In genomic region chr20:36235892-36236785, GRCh38 we compare ENCODE assay signal across 1 cellular context.
TF ChIP-seq lines count a peak whose summit lies in the region.

A gene with protein sequence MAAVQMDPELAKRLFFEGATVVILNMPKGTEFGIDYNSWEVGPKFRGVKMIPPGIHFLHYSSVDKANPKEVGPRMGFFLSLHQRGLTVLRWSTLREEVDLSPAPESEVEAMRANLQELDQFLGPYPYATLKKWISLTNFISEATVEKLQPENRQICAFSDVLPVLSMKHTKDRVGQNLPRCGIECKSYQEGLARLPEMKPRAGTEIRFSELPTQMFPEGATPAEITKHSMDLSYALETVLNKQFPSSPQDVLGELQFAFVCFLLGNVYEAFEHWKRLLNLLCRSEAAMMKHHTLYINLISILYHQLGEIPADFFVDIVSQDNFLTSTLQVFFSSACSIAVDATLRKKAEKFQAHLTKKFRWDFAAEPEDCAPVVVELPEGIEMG (plus strand): TSS chr20:36236478. CDS start chr20:36239869, 3,391 bp downstream.

TF ChIP-seq in K562, 482 proteins besides CTCF, POLR2A, EP300 and RAD21 (continued from another document and continues in another):
- TF ChIP-seq GATAD2A (IDR thresholded peaks at IDR 0.05): 0 out of 2 replicates have a peak, but pooled peaks have one; percentile 65
- TF ChIP-seq RB1 (IDR thresholded peaks at IDR 0.05; ENCODE audit: low read depth): peak; percentile 92
- TF ChIP-seq MAFK (IDR thresholded peaks at IDR 0.05; ENCODE audit: low read length): no peak
- TF ChIP-seq SREBF2 (CRISPR knock-in tag; IDR thresholded peaks at IDR 0.05): no peak
- no peak for TF ChIP-seq PHB (CRISPR knock-in tag; IDR thresholded peaks at IDR 0.05)
- TF ChIP-seq ZNF444 (CRISPR knock-in tag; IDR thresholded peaks at IDR 0.05): no peak
- TF ChIP-seq ZNF76 (CRISPR knock-in tag; IDR thresholded peaks at IDR 0.05; ENCODE audit: borderline replicate concordance): no peak
- no peak for TF ChIP-seq BCL6 (CRISPR knock-in tag; IDR thresholded peaks at IDR 0.05)
- TF ChIP-seq ZNF561 (CRISPR knock-in tag; conservative IDR thresholded peaks at IDR 0.05): no peak
- TF ChIP-seq MECOM (CRISPR knock-in tag; IDR thresholded peaks at IDR 0.05): no peak
- no peak for TF ChIP-seq THRAP3 (IDR thresholded peaks at IDR 0.05; ENCODE audit: borderline replicate concordance)
- no peak for TF ChIP-seq U2AF1 (optimal IDR thresholded peaks at IDR 0.05; ENCODE audit: low read depth, low read length)
- peak; percentile 72 for TF ChIP-seq ZNF766 (CRISPR knock-in tag; conservative IDR thresholded peaks at IDR 0.05)
- TF ChIP-seq ZFP91 (CRISPR knock-in tag; IDR thresholded peaks at IDR 0.05): no peak
- TF ChIP-seq ZNF217 (CRISPR knock-in tag; IDR thresholded peaks at IDR 0.05): no peak
- TF ChIP-seq ZNF717 (CRISPR knock-in tag; IDR thresholded peaks at IDR 0.05): no peak
- TF ChIP-seq, protein P1, sequence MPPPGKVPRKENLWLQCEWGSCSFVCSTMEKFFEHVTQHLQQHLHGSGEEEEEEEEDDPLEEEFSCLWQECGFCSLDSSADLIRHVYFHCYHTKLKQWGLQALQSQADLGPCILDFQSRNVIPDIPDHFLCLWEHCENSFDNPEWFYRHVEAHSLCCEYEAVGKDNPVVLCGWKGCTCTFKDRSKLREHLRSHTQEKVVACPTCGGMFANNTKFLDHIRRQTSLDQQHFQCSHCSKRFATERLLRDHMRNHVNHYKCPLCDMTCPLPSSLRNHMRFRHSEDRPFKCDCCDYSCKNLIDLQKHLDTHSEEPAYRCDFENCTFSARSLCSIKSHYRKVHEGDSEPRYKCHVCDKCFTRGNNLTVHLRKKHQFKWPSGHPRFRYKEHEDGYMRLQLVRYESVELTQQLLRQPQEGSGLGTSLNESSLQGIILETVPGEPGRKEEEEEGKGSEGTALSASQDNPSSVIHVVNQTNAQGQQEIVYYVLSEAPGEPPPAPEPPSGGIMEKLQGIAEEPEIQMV (tag; conservative IDR thresholded peaks at IDR 0.05; ENCODE audit: low read depth): no peak
- TF ChIP-seq GTF2E2 (tag; IDR thresholded peaks at IDR 0.05): peak; percentile 78
- TF ChIP-seq NFYB (IDR thresholded peaks at IDR 0.05; ENCODE audit: extremely low read depth, insufficient read length): no peak
- TF ChIP-seq, protein P2, sequence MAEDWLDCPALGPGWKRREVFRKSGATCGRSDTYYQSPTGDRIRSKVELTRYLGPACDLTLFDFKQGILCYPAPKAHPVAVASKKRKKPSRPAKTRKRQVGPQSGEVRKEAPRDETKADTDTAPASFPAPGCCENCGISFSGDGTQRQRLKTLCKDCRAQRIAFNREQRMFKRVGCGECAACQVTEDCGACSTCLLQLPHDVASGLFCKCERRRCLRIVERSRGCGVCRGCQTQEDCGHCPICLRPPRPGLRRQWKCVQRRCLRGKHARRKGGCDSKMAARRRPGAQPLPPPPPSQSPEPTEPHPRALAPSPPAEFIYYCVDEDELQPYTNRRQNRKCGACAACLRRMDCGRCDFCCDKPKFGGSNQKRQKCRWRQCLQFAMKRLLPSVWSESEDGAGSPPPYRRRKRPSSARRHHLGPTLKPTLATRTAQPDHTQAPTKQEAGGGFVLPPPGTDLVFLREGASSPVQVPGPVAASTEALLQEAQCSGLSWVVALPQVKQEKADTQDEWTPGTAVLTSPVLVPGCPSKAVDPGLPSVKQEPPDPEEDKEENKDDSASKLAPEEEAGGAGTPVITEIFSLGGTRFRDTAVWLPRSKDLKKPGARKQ (CRISPR knock-in tag; IDR thresholded peaks at IDR 0.05): no peak
- no peak for TF ChIP-seq ZC3H8 (IDR thresholded peaks at IDR 0.05)
- TF ChIP-seq, protein P3, sequence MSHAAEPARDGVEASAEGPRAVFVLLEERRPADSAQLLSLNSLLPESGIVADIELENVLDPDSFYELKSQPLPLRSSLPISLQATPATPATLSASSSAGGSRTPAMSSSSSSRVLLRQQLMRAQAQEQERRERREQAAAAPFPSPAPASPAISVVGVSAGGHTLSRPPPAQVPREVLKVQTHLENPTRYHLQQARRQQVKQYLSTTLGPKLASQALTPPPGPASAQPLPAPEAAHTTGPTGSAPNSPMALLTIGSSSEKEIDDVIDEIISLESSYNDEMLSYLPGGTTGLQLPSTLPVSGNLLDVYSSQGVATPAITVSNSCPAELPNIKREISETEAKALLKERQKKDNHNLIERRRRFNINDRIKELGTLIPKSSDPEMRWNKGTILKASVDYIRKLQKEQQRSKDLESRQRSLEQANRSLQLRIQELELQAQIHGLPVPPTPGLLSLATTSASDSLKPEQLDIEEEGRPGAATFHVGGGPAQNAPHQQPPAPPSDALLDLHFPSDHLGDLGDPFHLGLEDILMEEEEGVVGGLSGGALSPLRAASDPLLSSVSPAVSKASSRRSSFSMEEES (CRISPR knock-in tag; IDR thresholded peaks at IDR 0.05): no peak
- TF ChIP-seq, protein P4, sequence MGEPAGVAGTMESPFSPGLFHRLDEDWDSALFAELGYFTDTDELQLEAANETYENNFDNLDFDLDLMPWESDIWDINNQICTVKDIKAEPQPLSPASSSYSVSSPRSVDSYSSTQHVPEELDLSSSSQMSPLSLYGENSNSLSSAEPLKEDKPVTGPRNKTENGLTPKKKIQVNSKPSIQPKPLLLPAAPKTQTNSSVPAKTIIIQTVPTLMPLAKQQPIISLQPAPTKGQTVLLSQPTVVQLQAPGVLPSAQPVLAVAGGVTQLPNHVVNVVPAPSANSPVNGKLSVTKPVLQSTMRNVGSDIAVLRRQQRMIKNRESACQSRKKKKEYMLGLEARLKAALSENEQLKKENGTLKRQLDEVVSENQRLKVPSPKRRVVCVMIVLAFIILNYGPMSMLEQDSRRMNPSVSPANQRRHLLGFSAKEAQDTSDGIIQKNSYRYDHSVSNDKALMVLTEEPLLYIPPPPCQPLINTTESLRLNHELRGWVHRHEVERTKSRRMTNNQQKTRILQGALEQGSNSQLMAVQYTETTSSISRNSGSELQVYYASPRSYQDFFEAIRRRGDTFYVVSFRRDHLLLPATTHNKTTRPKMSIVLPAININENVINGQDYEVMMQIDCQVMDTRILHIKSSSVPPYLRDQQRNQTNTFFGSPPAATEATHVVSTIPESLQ (CRISPR knock-in tag; IDR thresholded peaks at IDR 0.05): peak; percentile 93; the same call in 1 of the 2 replicates
- TF ChIP-seq CBFA2T3 (IDR thresholded peaks at IDR 0.05): no peak
- peak; percentile 31 to 92; a peak in 2 of 4 replicates for TF ChIP-seq HDAC1 (IDR thresholded peaks at IDR 0.05)
- no peak for TF ChIP-seq POLR3G (IDR thresholded peaks at IDR 0.05; ENCODE audit: extremely low read depth, insufficient read length, insufficient replicate concordance)
- TF ChIP-seq POLR2AphosphoS5 (IDR thresholded peaks at IDR 0.05; ENCODE audit: control insufficient read depth, insufficient read depth, low read depth, low read length): peak; percentile 76
- TF ChIP-seq SOX6 (IDR thresholded peaks at IDR 0.05): peak; percentile 53
- TF ChIP-seq, protein P5, sequence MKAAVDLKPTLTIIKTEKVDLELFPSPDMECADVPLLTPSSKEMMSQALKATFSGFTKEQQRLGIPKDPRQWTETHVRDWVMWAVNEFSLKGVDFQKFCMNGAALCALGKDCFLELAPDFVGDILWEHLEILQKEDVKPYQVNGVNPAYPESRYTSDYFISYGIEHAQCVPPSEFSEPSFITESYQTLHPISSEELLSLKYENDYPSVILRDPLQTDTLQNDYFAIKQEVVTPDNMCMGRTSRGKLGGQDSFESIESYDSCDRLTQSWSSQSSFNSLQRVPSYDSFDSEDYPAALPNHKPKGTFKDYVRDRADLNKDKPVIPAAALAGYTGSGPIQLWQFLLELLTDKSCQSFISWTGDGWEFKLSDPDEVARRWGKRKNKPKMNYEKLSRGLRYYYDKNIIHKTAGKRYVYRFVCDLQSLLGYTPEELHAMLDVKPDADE (conservative IDR thresholded peaks at IDR 0.05; ENCODE audit: control insufficient read depth, low read depth, low read length): peak; percentile 71
- TF ChIP-seq NEUROD1 (IDR thresholded peaks at IDR 0.05; ENCODE audit: borderline replicate concordance, low read depth, low read length, partially characterized antibody): peak; percentile 84
- no peak for TF ChIP-seq BRF1 (IDR thresholded peaks at IDR 0.05; ENCODE audit: borderline replicate concordance, extremely low read depth, insufficient read length)
- no peak for TF ChIP-seq PRMT5 (CRISPR knock-in tag; IDR thresholded peaks at IDR 0.05)
- no peak for TF ChIP-seq ZNF23 (CRISPR knock-in tag; IDR thresholded peaks at IDR 0.05)
- no peak for TF ChIP-seq ZNF347 (CRISPR knock-in tag; IDR thresholded peaks at IDR 0.05; ENCODE audit: low read depth)
- 0 out of 2 replicates have a peak, but pooled peaks have one; percentile 64 for TF ChIP-seq ZKSCAN1 (IDR thresholded peaks at IDR 0.05; ENCODE audit: low read depth, low read length)
- peak; percentile 93 for TF ChIP-seq SIN3B (IDR thresholded peaks at IDR 0.05; ENCODE audit: low read depth)
- no peak for TF ChIP-seq ZNF449 (CRISPR knock-in tag; IDR thresholded peaks at IDR 0.05)
- peak; percentile 65; the same call in 1 of the 2 replicates for TF ChIP-seq CBX1 (IDR thresholded peaks at IDR 0.05; ENCODE audit: low read depth)
- TF ChIP-seq SAFB2 (IDR thresholded peaks at IDR 0.05; ENCODE audit: borderline replicate concordance, low read depth, low read length, severe bottlenecking): no peak
- no peak for TF ChIP-seq ZSCAN32 (CRISPR knock-in tag; IDR thresholded peaks at IDR 0.05)
- no peak for TF ChIP-seq ZNF134 (CRISPR knock-in tag; conservative IDR thresholded peaks at IDR 0.05)
- TF ChIP-seq, protein P6, sequence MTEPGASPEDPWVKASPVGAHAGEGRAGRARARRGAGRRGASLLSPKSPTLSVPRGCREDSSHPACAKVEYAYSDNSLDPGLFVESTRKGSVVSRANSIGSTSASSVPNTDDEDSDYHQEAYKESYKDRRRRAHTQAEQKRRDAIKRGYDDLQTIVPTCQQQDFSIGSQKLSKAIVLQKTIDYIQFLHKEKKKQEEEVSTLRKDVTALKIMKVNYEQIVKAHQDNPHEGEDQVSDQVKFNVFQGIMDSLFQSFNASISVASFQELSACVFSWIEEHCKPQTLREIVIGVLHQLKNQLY (CRISPR knock-in tag; conservative IDR thresholded peaks at IDR 0.05): no peak
- TF ChIP-seq, protein P7, sequence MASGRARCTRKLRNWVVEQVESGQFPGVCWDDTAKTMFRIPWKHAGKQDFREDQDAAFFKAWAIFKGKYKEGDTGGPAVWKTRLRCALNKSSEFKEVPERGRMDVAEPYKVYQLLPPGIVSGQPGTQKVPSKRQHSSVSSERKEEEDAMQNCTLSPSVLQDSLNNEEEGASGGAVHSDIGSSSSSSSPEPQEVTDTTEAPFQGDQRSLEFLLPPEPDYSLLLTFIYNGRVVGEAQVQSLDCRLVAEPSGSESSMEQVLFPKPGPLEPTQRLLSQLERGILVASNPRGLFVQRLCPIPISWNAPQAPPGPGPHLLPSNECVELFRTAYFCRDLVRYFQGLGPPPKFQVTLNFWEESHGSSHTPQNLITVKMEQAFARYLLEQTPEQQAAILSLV (tag; IDR thresholded peaks at IDR 0.05): no peak
- no peak for TF ChIP-seq PCBP2 (IDR thresholded peaks at IDR 0.05; ENCODE audit: low read depth, low read length, poor library complexity, severe bottlenecking)
- TF ChIP-seq RBM39 (optimal IDR thresholded peaks at IDR 0.05; ENCODE audit: low read depth, low read length): peak; percentile 69
- TF ChIP-seq BRF2 (IDR thresholded peaks at IDR 0.05; ENCODE audit: borderline replicate concordance, insufficient read depth, insufficient read length): no peak
- TF ChIP-seq, protein P8, sequence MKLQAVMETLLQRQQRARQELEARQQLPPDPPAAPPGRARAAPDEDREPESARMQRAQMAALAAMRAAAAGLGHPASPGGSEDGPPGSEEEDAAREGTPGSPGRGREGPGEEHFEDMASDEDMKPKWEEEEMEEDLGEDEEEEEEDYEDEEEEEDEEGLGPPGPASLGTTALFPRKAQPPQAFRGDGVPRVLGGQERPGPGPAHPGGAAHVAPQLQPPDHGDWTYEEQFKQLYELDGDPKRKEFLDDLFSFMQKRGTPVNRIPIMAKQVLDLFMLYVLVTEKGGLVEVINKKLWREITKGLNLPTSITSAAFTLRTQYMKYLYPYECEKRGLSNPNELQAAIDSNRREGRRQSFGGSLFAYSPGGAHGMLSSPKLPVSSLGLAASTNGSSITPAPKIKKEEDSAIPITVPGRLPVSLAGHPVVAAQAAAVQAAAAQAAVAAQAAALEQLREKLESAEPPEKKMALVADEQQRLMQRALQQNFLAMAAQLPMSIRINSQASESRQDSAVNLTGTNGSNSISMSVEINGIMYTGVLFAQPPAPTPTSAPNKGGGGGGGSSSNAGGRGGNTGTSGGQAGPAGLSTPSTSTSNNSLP (IDR thresholded peaks at IDR 0.05; ENCODE audit: borderline replicate concordance, low read depth, low read length): no peak
- TF ChIP-seq MAFG (tag; conservative IDR thresholded peaks at IDR 0.05): no peak
- no peak for TF ChIP-seq ZNF165 (CRISPR knock-in tag; IDR thresholded peaks at IDR 0.05; ENCODE audit: borderline replicate concordance)
- no peak for TF ChIP-seq CBX8 (IDR thresholded peaks at IDR 0.05; ENCODE audit: borderline replicate concordance, extremely low read depth, low read depth, low read length, poor library complexity, severe bottlenecking)
